Comparison of ENCODE assay signal across 8 cellular contexts in genomic region chr15:90221251-90221900, GRCh38. TPM values are rescaled to one million over a fixed set of nuclear protein-coding genes. Genes with fewer than 3 reads are reported as not detected.
DNase-seq lines count a peak whose midpoint lies in the region; ATAC-seq and TF ChIP-seq lines count a peak whose summit lies in the region.

No MANE protein-coding gene starts in this region.

- H3K27ac ChIP-seq in BLaER1 (peak overlapping the region; percentile 51), heart right ventricle (peak overlapping the region in 8 of 10 donors; percentile 20 to 66 (median 51))

- intact Hi-C loops in heart right ventricle (cut with DNase I): loop anchor here in 4 of 10 donors (2.0 to 10.0 kb wide), 4 partner anchors 37 to 327 kb away; partner anchors contain the start of gene AP3S2 (in 2 of the 4)

- H3K4me1 ChIP-seq in BLaER1 (peaks cover 63% of the 10 kb centered on the region), heart right ventricle (peaks cover 2 to 14% (median 9%) of the 10 kb centered on the region in 9 donors)

- H3K27me3 ChIP-seq in BLaER1 (no peaks in the 10 kb centered on the region), heart right ventricle (no peaks in the 10 kb centered on the region)

- no peaks in the 10 kb centered on the region for H3K9me3 ChIP-seq in BLaER1
- no peaks in the 10 kb centered on the region for H3K9me3 ChIP-seq in heart right ventricle

- H3K4me3 ChIP-seq in BLaER1 (no peak overlapping the region), heart right ventricle (no peak overlapping the region)

- in situ Hi-C loops in GM13977 (cut with MboI; ENCODE audit: low pct_unique_long_range_greater_than_20kb, low sequenced_read_pairs, unreplicated experiment): no loop called here

- WGBS in heart right ventricle, 2 donors: 34 to 39% methylated on average over 13 to 14 of the region's 14 CpGs

- H3K4me2 ChIP-seq in BLaER1: peak overlapping the region; percentile 62

- peak; percentile 73 to 87 (median 85) for ATAC-seq in heart right ventricle
- no peak for ATAC-seq in HG03025 (IDR thresholded peaks at IDR 0.05; ENCODE audit: low FRiP score, unreplicated experiment)

- H3K36me3 ChIP-seq in BLaER1: peaks cover 71% of the 10 kb centered on the region
- peaks cover 0 to 89% (median 7%) of the 10 kb centered on the region in 9 donors for H3K36me3 ChIP-seq in heart right ventricle

- peaks cover 39% of the 10 kb centered on the region; the same call in 1 of the 2 replicates for H4K20me1 ChIP-seq in BLaER1

- peak overlapping the region; percentile 18; the same call in 1 of the 2 replicates for H3K9ac ChIP-seq in BLaER1

- peak; percentile 78 for DNase-seq in GM13977 (ENCODE audit: low spot score)
- peak; percentile 81 to 93 for DNase-seq in NCI-H524 (lab: John Stamatoyannopoulos, UW)
- DNase-seq in amniotic stem cell (lab: John Stamatoyannopoulos, UW): peak; percentile 26
- DNase-seq in heart right ventricle: peak; percentile 76 to 77
- peak; percentile 77 for DNase-seq in putamen (ENCODE audit: low spot score)
- no peak for DNase-seq in activated CD4-positive, CD25-positive, alpha-beta regulatory T cell treated with anti-CD3 and anti-CD28 coated beads, Interleukin-2, amount 50 U/mL, for 72 hours

- TF ChIP-seq CTCF in GM13977 (IDR thresholded peaks at IDR 0.05; ENCODE audit: extremely low read depth, insufficient read depth, missing control alignments): peak; percentile 77
- peak; percentile 52 to 82 (median 75) for TF ChIP-seq CTCF in heart right ventricle (IDR thresholded peaks at IDR 0.05)

RNA-seq across cellular contexts. Expression of gene CIB1, which starts 12.4 kb away (rescaled TPM):
- total RNA-seq in heart right ventricle: 10 to 100 TPM; 70.5 to 95.6 (median 77.7) TPM
- 100 to 1,000 TPM in 1 of 2 donors, 10 to 100 TPM in 1; 80.2 to 144 TPM for polyA plus RNA-seq in heart right ventricle

RNA-seq across cellular contexts. Expression of gene GDPGP1, which starts 12.6 kb away (rescaled TPM):
- 10 to 100 TPM; 11.4 to 16.3 (median 13.0) TPM for total RNA-seq in heart right ventricle
- 1 to 10 TPM; 3.0 to 4.9 TPM for polyA plus RNA-seq in heart right ventricle

RNA-seq across cellular contexts. Expression of gene SEMA4B, which starts 20.2 kb away (rescaled TPM):
- total RNA-seq in heart right ventricle: 10 to 100 TPM in 9 of 10 donors, 1 to 10 TPM in 1; 9.9 to 76.7 (median 15.1) TPM
- polyA plus RNA-seq in heart right ventricle: 10 to 100 TPM; 24.7 to 27.0 TPM

RNA-seq across cellular contexts. Expression of gene TTLL13, which starts 28.0 kb away (rescaled TPM):
- under 1 TPM in 6 of 10 donors, not detected in 4; 0.19 to 0.78 (median 0.24) TPM for total RNA-seq in heart right ventricle
- under 1 TPM; 0.09 to 0.44 TPM for polyA plus RNA-seq in heart right ventricle

RNA-seq across cellular contexts. Expression of gene NGRN, which starts 44.1 kb away (rescaled TPM):
- 100 to 1,000 TPM; 109 to 139 (median 119) TPM for total RNA-seq in heart right ventricle
- polyA plus RNA-seq in heart right ventricle: 100 to 1,000 TPM in 1 of 2 donors, 10 to 100 TPM in 1; 56.5 to 119 TPM
